In genomic region chr16:74745926-74746325, GRCh38 we compare ENCODE assay signal across 24 cellular contexts. TPM values are rescaled to one million over a fixed set of nuclear protein-coding genes. Genes with fewer than 3 reads are reported as not detected.
DNase-seq lines count a peak whose midpoint lies in the region; ATAC-seq and TF ChIP-seq lines count a peak whose summit lies in the region.
"Had no signal": no experiment of that assay in that cellular context is flagged by ENCODE, and none has a peak within 500 bp of the region (broad histone marks: within the 10 kb centered on the region; RNA-seq: fewer than 3 reads in every experiment).

No MANE protein-coding gene starts in this region.

- no TSS peak for BruUV-seq in HCT116 (replicated peaks; lab: Mats Ljungman, UMichigan)

- H3K36me3 Mint-ChIP-seq in type B pancreatic cell = no peaks in the 10 kb centered on the region
- H3K36me3 Mint-ChIP-seq: CD4-positive, CD25-positive, alpha-beta regulatory T cell; CD8-positive, alpha-beta memory T cell; IgD-negative memory B cell had no signal

- H3K9me2 ChIP-seq in HCT116 (ENCODE audit: insufficient read depth) = no peaks in the 10 kb centered on the region

- no peak for TF ChIP-seq POLR2A in HCT116 (IDR thresholded peaks at IDR 0.05; ENCODE audit: borderline replicate concordance, extremely low read depth, insufficient read depth, insufficient read length)

- RAD21 ChIA-PET in HCT116 (lab: Charles Lee; ENCODE audit: low non-redundant PET in 1 of 2, low total read pairs in 2 of 2, uncharacterized antibody in 2 of 2, unreplicated experiment in 2 of 2) = no interaction called here

- H3K4me1 ChIP-seq in HCT116 (ENCODE audit: control insufficient read depth in 1 of 2, insufficient read depth in 2 of 2, low read length in 2 of 2) (peaks cover 31 to 50% of the 10 kb centered on the region in 2 experiments), BE2C (no peaks in the 10 kb centered on the region)

- no peak for ATAC-seq in HCT116
- ATAC-seq in left colon = peak; percentile 14
- no peak for ATAC-seq in GM18909 (IDR thresholded peaks at IDR 0.05; ENCODE audit: poor library complexity, unreplicated experiment)

- H4K20me1 ChIP-seq in HCT116 (ENCODE audit: insufficient read depth) = no peaks in the 10 kb centered on the region

- intact Hi-C loops in HCT116 (cut with micrococcal nuclease) (no loop called here), left colon (cut with DNase I, micrococcal nuclease) (no loop called here)

- no peaks in the 10 kb centered on the region for H3K27me3 Mint-ChIP-seq in type B pancreatic cell
- H3K27me3 Mint-ChIP-seq: B cell; CD8-positive, alpha-beta memory T cell; IgD-negative memory B cell had no signal

- TF ChIP-seq RAD21 in HCT116 (IDR thresholded peaks at IDR 0.05; ENCODE audit: low read depth) = no peak

- no peak overlapping the region for H3K27ac ChIP-seq in HCT116 (ENCODE audit: low read depth, low read length)
- peak overlapping the region; percentile 86 for H3K27ac ChIP-seq in caudate nucleus (ENCODE audit: low read depth, low read length)
- H3K27ac ChIP-seq in temporal lobe (ENCODE audit: low read depth, low read length) = peak overlapping the region; percentile 100
- H3K27ac ChIP-seq: GM23248, HL-60 had no signal

- H3K27me3 ChIP-seq in HCT116 (ENCODE audit: insufficient read depth, low read length) (no peaks in the 10 kb centered on the region), BE2C (no peaks in the 10 kb centered on the region)

- POLR2A ChIA-PET in HCT116 (lab: Charles Lee) = no interaction called here

- no peak overlapping the region for H3K4me3 Mint-ChIP-seq in type B pancreatic cell
- H3K4me3 Mint-ChIP-seq: B cell; CD4-positive, CD25-positive, alpha-beta regulatory T cell; CD8-positive, alpha-beta memory T cell; HFFc6; IgD-negative memory B cell had no signal

- peaks cover 11% of the 10 kb centered on the region for H3K4me1 Mint-ChIP-seq in type B pancreatic cell (ENCODE audit: unreplicated experiment)
- H3K4me1 Mint-ChIP-seq: B cell; CD4-positive, CD25-positive, alpha-beta regulatory T cell; CD8-positive, alpha-beta memory T cell; IgD-negative memory B cell had no signal

- H3K9me3 ChIP-seq in HCT116 (ENCODE audit: control insufficient read depth in 1 of 2, insufficient read depth in 1 of 2, low read depth in 1 of 2, low read length in 2 of 2) = no peaks in the 10 kb centered on the region
- H3K9me3 ChIP-seq in BE2C = no peaks in the 10 kb centered on the region

- H2AFZ ChIP-seq in HCT116 (ENCODE audit: low read depth, low read length, poor library complexity, severe bottlenecking) = no peak overlapping the region
- H2AFZ ChIP-seq: GM23248 had no signal

- TF ChIP-seq CTCF in HCT116 (IDR thresholded peaks at IDR 0.05 in 2 of 3, conservative IDR thresholded peaks at IDR 0.05 in 1 of 3; ENCODE audit: borderline replicate concordance in 1 of 3, insufficient read depth in 1 of 3, low read depth in 2 of 3, low read length in 2 of 3) (no peak), BE2C (IDR thresholded peaks at IDR 0.05; ENCODE audit: low read depth, low read length) (no peak), type B pancreatic cell (conservative IDR thresholded peaks at IDR 0.05) (no peak)

- H3K9ac ChIP-seq in HCT116 (ENCODE audit: low read length) = no peak overlapping the region
- H3K9ac ChIP-seq: GM23248 had no signal

- no peak for DNase-seq in HCT116 (ENCODE audit: low read depth, low spot score)
- no peak for DNase-seq in caudate nucleus (lab: John Stamatoyannopoulos, UW)
- no peak for DNase-seq in left colon
- DNase-seq in BE2C = no peak
- no peak for DNase-seq in NCI-H748 (lab: John Stamatoyannopoulos, UW; ENCODE audit: unreplicated experiment)
- DNase-seq in type B pancreatic cell (ENCODE audit: extremely low spot score, unreplicated experiment) = no peak
- DNase-seq: 8988T; CD4-positive, CD25-positive, alpha-beta regulatory T cell; CD8-positive, alpha-beta memory T cell; COR-L47; DMS 273 treated with DMSO at 0.1 percent for 48 hours; DMS53; DND-41; EL; HCEC 1CT; HFFc6 had no signal

- CTCF ChIA-PET in HCT116 (lab: Charles Lee) = no interaction called here

- peak overlapping the region; percentile 7; the same call in 1 of the 2 replicates for H3K4me2 ChIP-seq in HCT116 (ENCODE audit: low read length)

- H3K36me3 ChIP-seq in HCT116 (ENCODE audit: control insufficient read depth in 1 of 2, insufficient read depth in 2 of 2, low read length in 2 of 2) (no peaks in the 10 kb centered on the region), BE2C (no peaks in the 10 kb centered on the region)

- H3K79me2 ChIP-seq in HCT116 (ENCODE audit: insufficient read depth, low read length) = no peaks in the 10 kb centered on the region

- no peak overlapping the region for H3K27ac Mint-ChIP-seq in type B pancreatic cell
- H3K27ac Mint-ChIP-seq: B cell; CD4-positive, CD25-positive, alpha-beta regulatory T cell; CD8-positive, alpha-beta memory T cell; HFFc6; IgD-negative memory B cell had no signal

- H3K4me3 ChIP-seq in HCT116 (replicated peaks in 1 of 2; ENCODE audit: low read depth in 1 of 2, low read length in 2 of 2) (no peak overlapping the region), BE2C (ENCODE audit: low read depth, low read length) (no peak overlapping the region)
- H3K4me3 ChIP-seq: GM12878, GM23248 had no signal

- no peaks in the 10 kb centered on the region for H3K9me3 Mint-ChIP-seq in type B pancreatic cell
- H3K9me3 Mint-ChIP-seq: CD4-positive, CD25-positive, alpha-beta regulatory T cell; CD8-positive, alpha-beta memory T cell; HFFc6 had no signal

TF ChIP-seq in HCT116, 20 proteins besides CTCF, POLR2A, EP300 and RAD21 (continues in another document):
- TF ChIP-seq FOSL1 (IDR thresholded peaks at IDR 0.05; ENCODE audit: low read depth) = no peak
- TF ChIP-seq CEBPB (IDR thresholded peaks at IDR 0.05; ENCODE audit: low read depth) = no peak
- TF ChIP-seq EZH2 (IDR thresholded peaks at IDR 0.05) = no peak
- TF ChIP-seq ZFX (IDR thresholded peaks at IDR 0.05) = no peak
- TF ChIP-seq TCF7L2 (IDR thresholded peaks at IDR 0.05; ENCODE audit: borderline replicate concordance, extremely low read depth, insufficient read depth, insufficient read length) = no peak
- TF ChIP-seq REST (IDR thresholded peaks at IDR 0.05; ENCODE audit: low read depth) = no peak
- TF ChIP-seq POLR2AphosphoS5 (IDR thresholded peaks at IDR 0.05; ENCODE audit: low read depth, low read length) = no peak
- TF ChIP-seq MAX (IDR thresholded peaks at IDR 0.05) = no peak
- no peak for TF ChIP-seq SIN3A (IDR thresholded peaks at IDR 0.05; ENCODE audit: low read depth)
- TF ChIP-seq EGR1 (IDR thresholded peaks at IDR 0.05; ENCODE audit: low read depth) = no peak
- no peak for TF ChIP-seq ELF1 (IDR thresholded peaks at IDR 0.05; ENCODE audit: borderline replicate concordance, low read depth)
- no peak for TF ChIP-seq JUND (IDR thresholded peaks at IDR 0.05)
- TF ChIP-seq EZH2phosphoT487 (IDR thresholded peaks at IDR 0.05; ENCODE audit: borderline replicate concordance) = no peak

RNA-seq across cellular contexts. Expression of gene FA2H, which starts 28.7 kb away (rescaled TPM):
- total RNA-seq in HCT116 (2021; ENCODE audit: unreplicated experiment) (11.1 TPM), left colon (10 to 100 TPM; 48.5 to 64.5 TPM), temporal lobe (0.49 TPM), type B pancreatic cell (ENCODE audit: low replicate concordance) (5.0 and 7.0 TPM in 2 replicates)
- polyA plus RNA-seq in HCT116 (2012) = 15.0 and 21.9 TPM in 2 replicates
- polyA plus RNA-seq in BE2C (2012; ENCODE audit: insufficient read depth, insufficient read length, low read depth) = not detected
- total RNA-seq: CD8-positive, alpha-beta memory T cell; G401; GM23248; HFFc6 had no signal
- polyA plus RNA-seq: CD4-positive, CD25-positive, alpha-beta regulatory T cell; CD8-positive, alpha-beta memory T cell; GM23248 had no signal

RNA-seq across cellular contexts. Expression of gene MLKL, which starts 45.3 kb away (rescaled TPM):
- total RNA-seq in HCT116 (2021; ENCODE audit: unreplicated experiment) = 8.3 TPM
- polyA plus RNA-seq in HCT116 (2012) = 4.8 and 6.3 TPM in 2 replicates
- 10 to 100 TPM; 15.9 to 24.4 TPM for total RNA-seq in left colon
- 0.74 TPM for total RNA-seq in temporal lobe
- not detected for polyA plus RNA-seq in BE2C (2012; ENCODE audit: insufficient read depth, insufficient read length, low read depth)
- 0.58 and 2.8 TPM in 2 replicates for total RNA-seq in type B pancreatic cell (ENCODE audit: low replicate concordance)
- total RNA-seq: G401 had no signal
